Comparison of ENCODE assay signal across 1 cellular context in the genomic region with DNA sequence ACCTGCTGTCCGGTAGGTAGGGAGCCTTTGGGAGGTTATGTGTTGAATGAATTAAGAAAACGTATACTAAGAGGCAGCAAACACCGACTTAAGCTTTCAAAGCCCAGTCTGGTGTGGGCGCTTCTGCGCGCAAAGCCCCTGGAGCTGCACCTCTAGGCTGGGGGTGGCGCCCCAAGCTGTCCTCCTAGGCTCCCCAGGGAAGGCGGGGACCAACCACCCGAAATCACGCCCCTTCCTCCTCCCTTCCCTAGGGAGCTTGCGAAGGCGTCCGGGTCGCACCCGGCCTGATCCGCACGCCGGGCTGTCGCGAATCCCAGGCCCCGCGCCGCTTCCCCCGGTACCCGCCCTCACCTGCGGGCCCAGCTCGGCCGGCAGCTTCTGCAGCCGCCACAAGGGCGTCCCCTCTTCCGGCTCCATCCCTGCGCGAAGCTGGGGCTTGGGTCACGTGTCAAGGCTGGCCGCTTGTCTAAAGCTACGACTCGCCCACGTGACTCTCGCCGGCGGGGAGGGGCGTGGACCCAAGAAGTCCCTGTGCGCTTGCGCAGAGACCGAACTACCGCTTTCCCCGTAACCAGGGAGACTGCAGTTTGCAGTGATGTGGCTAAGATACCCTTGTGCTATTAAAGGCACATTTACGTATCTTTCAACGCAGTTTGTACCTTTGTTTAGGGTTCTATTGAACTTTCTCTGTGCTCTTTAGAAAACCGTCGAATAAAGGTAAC.
TF ChIP-seq lines count a peak whose summit lies in the region.

COMMD8 (minus strand) TSS at position 468 of the 722 bp plus-strand sequence; CDS start at position 417, 51 bp downstream.

TF ChIP-seq in HepG2, 621 proteins besides CTCF, POLR2A, EP300 and RAD21 (continued from another document and continues in another):
- TF ChIP-seq ZNF441 (CRISPR knock-in tag; IDR thresholded peaks at IDR 0.05; ENCODE audit: borderline replicate concordance) (no peak), LBX2 (CRISPR knock-in tag; IDR thresholded peaks at IDR 0.05; ENCODE audit: borderline replicate concordance) (0 out of 2 replicates have a peak, but pooled peaks have one; percentile 62), SNAI1 (CRISPR knock-in tag; IDR thresholded peaks at IDR 0.05; ENCODE audit: borderline replicate concordance) (no peak), ZNF713 (CRISPR knock-in tag; IDR thresholded peaks at IDR 0.05) (no peak), KLF9 (CRISPR knock-in tag; IDR thresholded peaks at IDR 0.05; ENCODE audit: low read depth) (no peak), ATF7 (IDR thresholded peaks at IDR 0.05) (no peak), ATF7 (CRISPR knock-in tag; IDR thresholded peaks at IDR 0.05) (no peak), ZNF251 (CRISPR knock-in tag; IDR thresholded peaks at IDR 0.05) (no peak), ZBTB20 (CRISPR knock-in tag; IDR thresholded peaks at IDR 0.05; ENCODE audit: borderline replicate concordance, low read depth) (no peak), WIZ (CRISPR knock-in tag; IDR thresholded peaks at IDR 0.05) (0 out of 2 replicates have a peak, but pooled peaks have one; percentile 48), ZBTB43 (CRISPR knock-in tag; conservative IDR thresholded peaks at IDR 0.05) (no peak), CCDC6 (CRISPR knock-in tag; IDR thresholded peaks at IDR 0.05) (peak; percentile 75), HOMEZ (CRISPR knock-in tag; IDR thresholded peaks at IDR 0.05; ENCODE audit: low read depth) (peak; percentile 63; the same call in 1 of the 2 replicates), HOXA3 (CRISPR knock-in tag; IDR thresholded peaks at IDR 0.05) (peak; percentile 68; the same call in 1 of the 2 replicates), ZMYM2 (CRISPR knock-in tag; IDR thresholded peaks at IDR 0.05) (0 out of 2 replicates have a peak, but pooled peaks have one; percentile 55), ZBTB25 (CRISPR knock-in tag; IDR thresholded peaks at IDR 0.05) (no peak; the same call in 1 of the 2 replicates), ATAD3A (CRISPR knock-in tag; IDR thresholded peaks at IDR 0.05) (no peak), REST (IDR thresholded peaks at IDR 0.05; ENCODE audit: borderline replicate concordance in 1 of 2, low read depth in 1 of 2, low read length in 2 of 2) (no peak), TAF15 (IDR thresholded peaks at IDR 0.05; ENCODE audit: low read depth, low read length, poor library complexity, severe bottlenecking) (no peak), RARG (CRISPR knock-in tag; IDR thresholded peaks at IDR 0.05; ENCODE audit: low read depth) (no peak)
- TF ChIP-seq, protein P1, sequence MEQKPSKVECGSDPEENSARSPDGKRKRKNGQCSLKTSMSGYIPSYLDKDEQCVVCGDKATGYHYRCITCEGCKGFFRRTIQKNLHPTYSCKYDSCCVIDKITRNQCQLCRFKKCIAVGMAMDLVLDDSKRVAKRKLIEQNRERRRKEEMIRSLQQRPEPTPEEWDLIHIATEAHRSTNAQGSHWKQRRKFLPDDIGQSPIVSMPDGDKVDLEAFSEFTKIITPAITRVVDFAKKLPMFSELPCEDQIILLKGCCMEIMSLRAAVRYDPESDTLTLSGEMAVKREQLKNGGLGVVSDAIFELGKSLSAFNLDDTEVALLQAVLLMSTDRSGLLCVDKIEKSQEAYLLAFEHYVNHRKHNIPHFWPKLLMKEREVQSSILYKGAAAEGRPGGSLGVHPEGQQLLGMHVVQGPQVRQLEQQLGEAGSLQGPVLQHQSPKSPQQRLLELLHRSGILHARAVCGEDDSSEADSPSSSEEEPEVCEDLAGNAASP (CRISPR knock-in tag; IDR thresholded peaks at IDR 0.05; ENCODE audit: borderline replicate concordance), result no peak
- TF ChIP-seq, protein P2, sequence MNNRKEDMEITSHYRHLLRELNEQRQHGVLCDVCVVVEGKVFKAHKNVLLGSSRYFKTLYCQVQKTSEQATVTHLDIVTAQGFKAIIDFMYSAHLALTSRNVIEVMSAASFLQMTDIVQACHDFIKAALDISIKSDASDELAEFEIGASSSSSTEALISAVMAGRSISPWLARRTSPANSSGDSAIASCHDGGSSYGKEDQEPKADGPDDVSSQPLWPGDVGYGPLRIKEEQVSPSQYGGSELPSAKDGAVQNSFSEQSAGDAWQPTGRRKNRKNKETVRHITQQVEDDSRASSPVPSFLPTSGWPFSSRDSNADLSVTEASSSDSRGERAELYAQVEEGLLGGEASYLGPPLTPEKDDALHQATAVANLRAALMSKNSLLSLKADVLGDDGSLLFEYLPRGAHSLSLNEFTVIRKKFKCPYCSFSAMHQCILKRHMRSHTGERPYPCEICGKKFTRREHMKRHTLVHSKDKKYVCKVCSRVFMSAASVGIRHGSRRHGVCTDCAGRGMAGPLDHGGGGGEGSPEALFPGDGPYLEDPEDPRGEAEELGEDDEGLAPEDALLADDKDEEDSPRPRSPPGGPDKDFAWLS (CRISPR knock-in tag; IDR thresholded peaks at IDR 0.05; ENCODE audit: borderline replicate concordance), result no peak
- TF ChIP-seq, protein P3, sequence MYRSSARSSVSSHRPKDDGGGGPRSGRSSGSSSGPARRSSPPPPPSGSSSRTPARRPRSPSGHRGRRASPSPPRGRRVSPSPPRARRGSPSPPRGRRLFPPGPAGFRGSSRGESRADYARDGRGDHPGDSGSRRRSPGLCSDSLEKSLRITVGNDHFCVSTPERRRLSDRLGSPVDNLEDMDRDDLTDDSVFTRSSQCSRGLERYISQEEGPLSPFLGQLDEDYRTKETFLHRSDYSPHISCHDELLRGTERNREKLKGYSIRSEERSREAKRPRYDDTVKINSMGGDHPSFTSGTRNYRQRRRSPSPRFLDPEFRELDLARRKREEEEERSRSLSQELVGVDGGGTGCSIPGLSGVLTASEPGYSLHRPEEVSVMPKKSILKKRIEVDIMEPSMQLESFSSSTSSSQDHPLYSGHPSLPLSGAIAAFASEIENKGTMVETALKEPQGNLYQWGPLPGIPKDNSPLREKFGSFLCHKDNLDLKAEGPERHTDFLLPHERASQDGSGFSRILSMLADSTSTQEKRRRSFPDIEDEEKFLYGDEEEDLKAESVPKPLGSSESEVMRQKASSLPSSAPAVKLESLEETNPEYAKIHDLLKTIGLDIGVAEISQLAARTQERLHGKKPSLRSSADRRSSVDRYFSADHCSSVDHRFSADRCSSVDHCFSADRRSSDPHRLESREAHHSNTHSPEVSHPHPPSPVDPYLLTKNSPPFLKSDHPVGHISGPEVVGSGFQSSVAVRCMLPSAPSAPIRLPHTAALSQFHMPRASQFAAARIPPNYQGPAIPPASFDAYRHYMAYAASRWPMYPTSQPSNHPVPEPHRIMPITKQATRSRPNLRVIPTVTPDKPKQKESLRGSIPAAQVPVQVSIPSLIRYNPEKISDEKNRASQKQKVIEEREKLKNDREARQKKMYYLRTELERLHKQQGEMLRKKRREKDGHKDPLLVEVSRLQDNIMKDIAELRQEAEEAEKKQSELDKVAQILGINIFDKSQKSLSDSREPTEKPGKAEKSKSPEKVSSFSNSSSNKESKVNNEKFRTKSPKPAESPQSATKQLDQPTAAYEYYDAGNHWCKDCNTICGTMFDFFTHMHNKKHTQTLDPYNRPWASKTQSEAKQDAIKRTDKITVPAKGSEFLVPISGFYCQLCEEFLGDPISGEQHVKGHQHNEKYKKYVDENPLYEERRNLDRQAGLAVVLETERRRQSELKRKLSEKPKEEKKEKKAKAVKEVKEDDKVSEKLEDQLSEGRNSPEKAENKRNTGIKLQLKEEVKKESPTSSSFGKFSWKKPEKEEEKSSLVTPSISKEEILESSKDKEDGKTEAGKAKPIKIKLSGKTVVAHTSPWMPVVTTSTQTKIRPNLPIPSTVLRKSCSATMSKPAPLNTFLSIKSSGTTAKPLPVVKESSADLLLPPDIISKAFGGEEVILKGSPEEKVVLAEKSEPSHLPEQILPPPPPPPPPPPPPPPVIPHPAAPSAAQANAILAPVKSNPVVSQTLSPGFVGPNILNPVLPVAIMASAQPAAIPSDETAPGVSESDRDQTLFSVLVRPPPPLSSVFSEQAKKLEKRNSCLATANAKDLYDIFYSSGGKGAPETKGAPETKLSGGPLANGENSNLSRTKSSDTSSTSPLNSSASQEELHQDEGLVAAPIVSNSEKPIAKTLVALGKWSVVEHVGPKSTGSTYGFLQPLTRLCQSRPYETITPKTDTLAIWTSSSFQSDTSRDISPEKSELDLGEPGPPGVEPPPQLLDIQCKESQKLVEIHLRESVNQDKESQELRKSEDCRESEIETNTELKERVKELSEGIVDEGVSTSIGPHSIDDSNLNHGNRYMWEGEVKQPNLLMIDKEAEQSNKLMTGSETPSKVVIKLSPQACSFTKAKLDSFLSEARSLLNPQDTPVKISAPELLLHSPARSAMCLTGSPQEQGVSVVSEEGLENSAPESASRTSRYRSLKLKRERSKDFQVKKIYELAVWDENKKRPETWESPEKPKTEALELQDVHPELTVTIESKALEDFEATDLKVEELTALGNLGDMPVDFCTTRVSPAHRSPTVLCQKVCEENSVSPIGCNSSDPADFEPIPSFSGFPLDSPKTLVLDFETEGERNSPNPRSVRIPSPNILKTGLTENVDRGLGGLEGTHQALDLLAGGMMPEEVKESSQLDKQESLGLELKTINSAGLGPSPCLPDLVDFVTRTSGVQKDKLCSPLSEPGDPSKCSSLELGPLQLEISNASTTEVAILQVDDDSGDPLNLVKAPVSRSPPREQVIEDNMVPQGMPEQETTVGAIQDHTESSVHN (CRISPR knock-in tag; IDR thresholded peaks at IDR 0.05), result no peak
- TF ChIP-seq, protein P4, sequence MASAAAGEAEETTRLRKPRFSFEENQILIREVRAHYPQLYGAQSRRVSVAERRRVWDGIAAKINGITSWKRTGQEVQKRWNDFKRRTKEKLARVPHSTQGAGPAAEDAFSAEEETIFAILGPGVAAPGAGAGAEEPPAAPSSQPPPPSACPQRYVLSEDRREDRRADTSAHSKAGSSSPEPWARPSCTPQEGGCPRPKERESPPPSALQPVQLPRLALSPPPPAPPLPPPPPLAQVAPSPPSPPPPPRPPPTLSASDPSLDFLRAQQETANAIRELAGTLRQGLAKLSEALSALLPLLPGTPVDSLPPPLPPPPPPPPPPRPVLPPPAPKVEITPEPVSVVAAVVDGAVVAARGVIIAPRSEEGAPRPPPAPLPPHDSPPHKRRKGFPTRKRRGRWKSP (CRISPR knock-in tag; IDR thresholded peaks at IDR 0.05), result no peak
